ENCODE assay signal across 19 cellular contexts in the genomic region with DNA sequence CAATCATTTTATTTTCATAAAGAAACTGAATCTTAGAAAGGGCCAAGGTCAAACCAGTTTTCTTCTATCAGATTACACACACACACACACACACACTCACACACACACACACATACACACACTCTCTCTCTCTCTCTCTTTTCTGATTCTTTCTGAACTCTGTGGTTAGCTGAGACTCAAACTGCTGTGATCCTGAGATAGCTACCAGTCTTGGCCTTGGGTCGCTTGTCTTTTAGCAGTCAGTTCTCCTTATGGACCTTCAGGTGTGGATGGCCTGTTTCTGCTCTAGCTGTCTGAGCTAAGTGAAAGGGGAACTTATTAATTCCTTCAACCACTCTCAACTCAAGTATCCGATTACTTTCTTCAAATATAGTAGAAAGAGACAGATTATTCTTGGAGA.
DNase-seq lines count a peak whose midpoint lies in the region; ATAC-seq and TF ChIP-seq lines count a peak whose summit lies in the region.
"Had no signal": no experiment of that assay in that cellular context is flagged by ENCODE, and none has a peak within 500 bp of the region (broad histone marks: within the 10 kb centered on the region; RNA-seq: fewer than 3 reads in every experiment).

No MANE protein-coding gene starts in this region.

- H3K79me2 ChIP-seq in DOHH2 (ENCODE audit: control insufficient read depth, low read length): no peaks in the 10 kb centered on the region
- no peaks in the 10 kb centered on the region for H3K79me2 ChIP-seq in OCI-LY7 (ENCODE audit: insufficient read depth, low read depth, low read length)

- ATAC-seq in HG02870 (IDR thresholded peaks at IDR 0.05; ENCODE audit: unreplicated experiment) (peak; percentile 44), GM21390 (IDR thresholded peaks at IDR 0.05; ENCODE audit: unreplicated experiment) (no peak)
- no peak for ATAC-seq in natural killer cell treated with Interleukin-12 subunit alpha and Interleukin-12 subunit beta and Interleukin-15 and Interleukin-18, amount 100 ng/mL, for 72 hours
- ATAC-seq: CD8-positive, alpha-beta T cell had no signal

- no peak overlapping the region for H3K27ac Mint-ChIP-seq in CD8-positive, alpha-beta memory T cell
- H3K27ac Mint-ChIP-seq in natural killer cell treated with Interleukin-12 subunit alpha and Interleukin-12 subunit beta and Interleukin-15 and Interleukin-18, amount 100 ng/mL, for 72 hours: no peak overlapping the region
- H3K27ac Mint-ChIP-seq: B cell; CD4-positive, CD25-positive, alpha-beta regulatory T cell; CD8-positive, alpha-beta T cell had no signal

- no TSS peak for BruUV-seq in OCI-LY7 (replicated peaks; lab: Mats Ljungman, UMichigan)

- H2AFZ ChIP-seq in OCI-LY7 (ENCODE audit: low read length): peak overlapping the region; percentile 50; the same call in 1 of the 2 replicates

- H4K20me1 ChIP-seq in DOHH2 (ENCODE audit: control insufficient read depth, insufficient read depth, low read depth, low read length) (no peaks in the 10 kb centered on the region), OCI-LY7 (ENCODE audit: insufficient read depth, low read length) (no peaks in the 10 kb centered on the region)
- H4K20me1 ChIP-seq: BLaER1 had no signal

- CTCF ChIA-PET in OCI-LY7 (lab: Charles Lee; ENCODE audit: unreplicated experiment): interaction anchor here (0.6 kb wide), 1 partner anchor 149 kb away, joined by 4 read pairs; no protein-coding TSS in a partner anchor
- CTCF ChIA-PET in CD8-positive, alpha-beta memory T cell (lab: Charles Lee): no interaction called here

- no peaks in the 10 kb centered on the region for H3K9me2 ChIP-seq in DOHH2 (replicated peaks; ENCODE audit: control insufficient read depth, low read length)
- no peaks in the 10 kb centered on the region for H3K9me2 ChIP-seq in OCI-LY7 (ENCODE audit: insufficient read depth, low read length)

- intact Hi-C loops in OCI-LY7 (cut with micrococcal nuclease; ENCODE audit: unreplicated experiment): no loop called here

- H3K4me2 ChIP-seq in DOHH2 (ENCODE audit: low read length): peak overlapping the region; percentile 39
- H3K4me2 ChIP-seq in OCI-LY7 (ENCODE audit: low read length): no peak overlapping the region
- H3K4me2 ChIP-seq: BLaER1 had no signal

- TF ChIP-seq CTCF in DOHH2 (IDR thresholded peaks at IDR 0.05; ENCODE audit: low read depth, low read length, poor library complexity, severe bottlenecking) (no peak), GM12865 (IDR thresholded peaks at IDR 0.05; ENCODE audit: insufficient read depth, low read depth, low read length, missing control alignments) (no peak), OCI-LY7 (conservative IDR thresholded peaks at IDR 0.05; ENCODE audit: low read length) (no peak)

- peaks cover 8% of the 10 kb centered on the region for H3F3A ChIP-seq in DOHH2 (ENCODE audit: control insufficient read depth, insufficient read depth)

- no peaks in the 10 kb centered on the region for H3K27me3 ChIP-seq in DOHH2 (ENCODE audit: control insufficient read depth, low read length)
- no peaks in the 10 kb centered on the region for H3K27me3 ChIP-seq in CD8-positive, alpha-beta memory T cell (ENCODE audit: insufficient read depth, low read length, poor library complexity, severe bottlenecking)
- H3K27me3 ChIP-seq: BLaER1 had no signal

- H3K9me3 ChIP-seq in DOHH2 (ENCODE audit: control insufficient read depth, insufficient read depth, low read length): no peaks in the 10 kb centered on the region
- peaks cover 6% of the 10 kb centered on the region; the same call in 1 of the 2 replicates for H3K9me3 ChIP-seq in OCI-LY7 (ENCODE audit: low read length)
- H3K9me3 ChIP-seq in CD8-positive, alpha-beta memory T cell (ENCODE audit: low read length): no peaks in the 10 kb centered on the region
- H3K9me3 ChIP-seq: BLaER1, HAP-1 had no signal

- no peak overlapping the region for H3K4me3 Mint-ChIP-seq in CD8-positive, alpha-beta memory T cell
- no peak overlapping the region for H3K4me3 Mint-ChIP-seq in natural killer cell treated with Interleukin-12 subunit alpha and Interleukin-12 subunit beta and Interleukin-15 and Interleukin-18, amount 100 ng/mL, for 72 hours
- H3K4me3 Mint-ChIP-seq: B cell; CD4-positive, CD25-positive, alpha-beta regulatory T cell; CD8-positive, alpha-beta T cell had no signal

- no peaks in the 10 kb centered on the region for H3K4me1 Mint-ChIP-seq in CD8-positive, alpha-beta memory T cell
- H3K4me1 Mint-ChIP-seq in natural killer cell treated with Interleukin-12 subunit alpha and Interleukin-12 subunit beta and Interleukin-15 and Interleukin-18, amount 100 ng/mL, for 72 hours (ENCODE audit: low read depth in 2 of 2): no peaks in the 10 kb centered on the region
- H3K4me1 Mint-ChIP-seq: B cell; CD4-positive, CD25-positive, alpha-beta regulatory T cell had no signal

- H3K36me3 Mint-ChIP-seq in CD8-positive, alpha-beta memory T cell: no peaks in the 10 kb centered on the region
- H3K36me3 Mint-ChIP-seq in natural killer cell treated with Interleukin-12 subunit alpha and Interleukin-12 subunit beta and Interleukin-15 and Interleukin-18, amount 100 ng/mL, for 72 hours: no peaks in the 10 kb centered on the region
- H3K36me3 Mint-ChIP-seq: CD4-positive, CD25-positive, alpha-beta regulatory T cell; CD8-positive, alpha-beta T cell had no signal

- H3K4me1 ChIP-seq in DOHH2 (ENCODE audit: control insufficient read depth, low read length): peaks cover 65% of the 10 kb centered on the region
- peaks cover 8% of the 10 kb centered on the region for H3K4me1 ChIP-seq in OCI-LY7 (ENCODE audit: insufficient read depth, low read length, poor library complexity, severe bottlenecking)
- H3K4me1 ChIP-seq in CD8-positive, alpha-beta memory T cell (ENCODE audit: insufficient read depth, low read length): no peaks in the 10 kb centered on the region
- H3K4me1 ChIP-seq: BLaER1, HAP-1 had no signal

- H3K27ac ChIP-seq in DOHH2 (ENCODE audit: low read depth, low read length) (peak overlapping the region; percentile 47), OCI-LY7 (ENCODE audit: low read depth, low read length, poor library complexity, severe bottlenecking) (no peak overlapping the region)
- no peak overlapping the region for H3K27ac ChIP-seq in CD8-positive, alpha-beta memory T cell (ENCODE audit: low read depth, low read length)
- H3K27ac ChIP-seq: 22Rv1, BLaER1, C4-2B had no signal

- peak overlapping the region; percentile 1; the same call in 1 of the 2 replicates for H3K4me3 ChIP-seq in DOHH2 (ENCODE audit: low read length)
- H3K4me3 ChIP-seq in GM12865 (ENCODE audit: low read depth, low read length): no peak overlapping the region
- H3K4me3 ChIP-seq in OCI-LY7 (ENCODE audit: low read depth, low read length, poor library complexity, severe bottlenecking): no peak overlapping the region
- no peak overlapping the region for H3K4me3 ChIP-seq in CD8-positive, alpha-beta memory T cell (ENCODE audit: low read length)
- H3K4me3 ChIP-seq: BLaER1, HAP-1 had no signal

- no peaks in the 10 kb centered on the region for H3K36me3 ChIP-seq in DOHH2 (ENCODE audit: control insufficient read depth, low read length)
- no peaks in the 10 kb centered on the region for H3K36me3 ChIP-seq in OCI-LY7 (ENCODE audit: insufficient read depth, low read length)
- H3K36me3 ChIP-seq in CD8-positive, alpha-beta memory T cell (ENCODE audit: insufficient read depth, low read length): no peaks in the 10 kb centered on the region
- H3K36me3 ChIP-seq: HAP-1 had no signal

- H3K9me3 Mint-ChIP-seq in CD8-positive, alpha-beta memory T cell: peaks cover 0 to under 1% (median 0%) of the 10 kb centered on the region in 5 donors
- H3K9me3 Mint-ChIP-seq in natural killer cell treated with Interleukin-12 subunit alpha and Interleukin-12 subunit beta and Interleukin-15 and Interleukin-18, amount 100 ng/mL, for 72 hours: no peaks in the 10 kb centered on the region
- H3K9me3 Mint-ChIP-seq: CD8-positive, alpha-beta T cell had no signal

- DNase-seq in GM12865 (ENCODE audit: low read depth) (peak; percentile 33), OCI-LY7 (ENCODE audit: low spot score) (peak; percentile 23), NCI-H1092 treated with DMSO at 0.1 percent for 48 hours (lab: John Stamatoyannopoulos, UW) (no peak)
- no peak for DNase-seq in CD8-positive, alpha-beta memory T cell
- DNase-seq in natural killer cell treated with Interleukin-12 subunit alpha and Interleukin-12 subunit beta and Interleukin-15 and Interleukin-18, amount 100 ng/mL, for 72 hours (ENCODE audit: low spot score): no peak
- DNase-seq: CD4-positive, CD25-positive, alpha-beta regulatory T cell; CD8-positive, alpha-beta T cell; DMS 273 treated with DMSO at 0.1 percent for 48 hours; DMS79; GF-D8; GOT3 had no signal

- POLR2A ChIA-PET in OCI-LY7 (lab: Charles Lee): interaction anchor here (1.0 to 1.5 kb wide), 5 partner anchors 9 to 60 kb away, joined by 3 to 4 read pairs (median 3); no protein-coding TSS in a partner anchor
- POLR2A ChIA-PET in CD8-positive, alpha-beta memory T cell (lab: Charles Lee): no interaction called here

- H3K27me3 Mint-ChIP-seq in CD8-positive, alpha-beta memory T cell: peaks cover 0 to 6% of the 10 kb centered on the region in 2 donors
- peaks cover 0 to 2% of the 10 kb centered on the region in 2 donors for H3K27me3 Mint-ChIP-seq in natural killer cell treated with Interleukin-12 subunit alpha and Interleukin-12 subunit beta and Interleukin-15 and Interleukin-18, amount 100 ng/mL, for 72 hours
- H3K27me3 Mint-ChIP-seq: B cell; CD4-positive, CD25-positive, alpha-beta regulatory T cell had no signal

Comparison
In these comparisons a context has a peak if more than half of its experiments do, and no peak if none do; other contexts are left out.
1. DNase-seq: peak in GM12865 (single experiment) and OCI-LY7 (single experiment); none in NCI-H1092 treated with DMSO at 0.1 percent for 48 hours (single experiment), CD8-positive, alpha-beta memory T cell (0 of 5) and natural killer cell treated with Interleukin-12 subunit alpha and Interleukin-12 subunit beta and Interleukin-15 and Interleukin-18, amount 100 ng/mL, for 72 hours (single experiment).